11 cellular contexts compared by ENCODE assay signal in the genomic region with DNA sequence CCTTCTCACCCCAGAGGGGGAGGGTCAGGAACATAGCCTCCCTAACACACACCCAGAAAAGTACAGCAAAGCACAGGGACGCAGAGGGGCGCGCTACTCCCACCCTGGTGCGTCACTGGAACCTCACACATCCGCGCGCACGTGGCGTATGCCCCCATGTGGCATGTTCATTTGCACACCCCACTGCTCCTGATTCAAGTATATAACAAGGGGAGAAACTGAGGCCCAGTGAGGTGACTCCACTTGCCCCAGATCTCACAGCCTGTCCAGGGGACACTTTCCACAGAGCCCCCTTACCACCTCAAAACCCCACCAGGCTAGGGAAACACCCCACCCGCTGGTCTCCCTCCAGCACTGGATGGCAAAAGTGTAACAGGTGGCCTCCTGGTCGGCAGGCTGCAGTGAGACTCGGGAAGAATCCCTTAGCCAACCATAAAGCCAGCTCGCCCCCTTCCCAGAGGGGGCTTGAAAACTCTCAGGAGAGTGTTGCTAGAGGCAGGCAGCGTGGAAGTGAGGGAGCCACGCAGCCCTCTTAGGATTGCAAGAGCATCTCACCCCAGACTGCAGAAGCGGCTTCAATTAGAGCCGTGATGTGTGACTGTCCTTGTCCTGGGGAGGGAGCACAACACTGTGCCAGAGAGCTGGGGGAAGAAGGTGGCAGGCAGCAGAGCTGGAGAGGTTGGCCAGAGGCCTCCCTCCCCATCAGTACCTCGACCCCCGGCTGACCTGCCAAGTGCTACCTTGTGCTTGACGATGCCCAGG. TPM values are rescaled to one million over a fixed set of nuclear protein-coding genes. Genes with fewer than 3 reads are reported as not detected.
DNase-seq lines count a peak whose midpoint lies in the region; ATAC-seq, FAIRE-seq and TF ChIP-seq lines count a peak whose summit lies in the region.
"Had no signal": no experiment of that assay in that cellular context is flagged by ENCODE, and none has a peak within 500 bp of the region (broad histone marks: within the 10 kb centered on the region; RNA-seq: fewer than 3 reads in every experiment).

Gene GRM4, minus strand, starts transcription at position 67 of the 762 bp plus-strand sequence. CDS start 12,591 bp downstream, outside the sequence.

- H3K4me3 Mint-ChIP-seq in activated naive CD4-positive, alpha-beta T cell treated with anti-CD3 and anti-CD28 coated beads, Interleukin-2, amount 10 ng/mL, durations not matched to agents 7 days and 5 days = no peak within 1 kb of the TSS
- H3K4me3 Mint-ChIP-seq in type B pancreatic cell = peak within 1 kb of the TSS; percentile 80

- no peak for TF ChIP-seq POLR2A in HepG2 (IDR thresholded peaks at IDR 0.05; ENCODE audit: insufficient read depth in 1 of 2, low read depth in 2 of 2, low read length in 2 of 2)

- peaks cover 23 to 87% of the 10 kb centered on the region in 2 experiments; a peak in 4 of 5 replicates for H3K27me3 ChIP-seq in HepG2 (ENCODE audit: control insufficient read depth in 1 of 2, insufficient read depth in 2 of 2, low read length in 2 of 2)

- POLR2A ChIA-PET in HepG2 (lab: Yijun Ruan, JAX) = no interaction called here

- CTCF ChIA-PET in activated naive CD4-positive, alpha-beta T cell treated with anti-CD3 and anti-CD28 coated beads, Interleukin-2, amount 10 ng/mL, durations not matched to agents 7 days and 5 days (lab: Charles Lee) = interaction anchor here (1.6 to 1.8 kb wide), 2 partner anchors 9 to 17 kb away, joined by 4 read pairs; no protein-coding TSS in a partner anchor
- CTCF ChIA-PET in HepG2 (lab: Yijun Ruan, JAX; ENCODE audit: low intra/inter-chr PET ratio, low total read pairs) = no interaction called here

- no peaks in the 10 kb centered on the region for H3K36me3 Mint-ChIP-seq in activated naive CD4-positive, alpha-beta T cell treated with anti-CD3 and anti-CD28 coated beads, Interleukin-2, amount 10 ng/mL, durations not matched to agents 7 days and 5 days
- H3K36me3 Mint-ChIP-seq in type B pancreatic cell = no peaks in the 10 kb centered on the region

- no peak for FAIRE-seq in HepG2 (lab: Jason Lieb, UNC)

- peaks cover 96% of the 10 kb centered on the region for H3K27me3 Mint-ChIP-seq in activated naive CD4-positive, alpha-beta T cell treated with anti-CD3 and anti-CD28 coated beads, Interleukin-2, amount 10 ng/mL, durations not matched to agents 7 days and 5 days
- peaks cover 80% of the 10 kb centered on the region for H3K27me3 Mint-ChIP-seq in type B pancreatic cell

- peak; percentile 16 for DNase-seq in activated naive CD4-positive, alpha-beta T cell treated with anti-CD3 and anti-CD28 coated beads, Interleukin-2, amount 10 ng/mL, durations not matched to agents 7 days and 5 days
- DNase-seq in activated naive CD4-positive, alpha-beta T cell (lab: John Stamatoyannopoulos, UW) = no peak
- DNase-seq in astrocyte of the spinal cord (ENCODE audit: low read depth, low spot score) = no peak
- DNase-seq in HepG2 (ENCODE audit: low spot score) = no peak
- no peak for DNase-seq in type B pancreatic cell (ENCODE audit: extremely low spot score, unreplicated experiment)
- no peak for DNase-seq in activated CD4-positive, CD25-positive, alpha-beta regulatory T cell (lab: John Stamatoyannopoulos, UW)
- no peak for DNase-seq in kidney glomerular epithelial cell (lab: John Stamatoyannopoulos, UW)
- DNase-seq in middle frontal gyrus (ENCODE audit: extremely low spot score, low spot score) = no peak
- DNase-seq: left lung had no signal

- no peaks in the 10 kb centered on the region for H3K36me3 ChIP-seq in HepG2 (replicated peaks in 1 of 2; ENCODE audit: control insufficient read depth in 1 of 2, insufficient read depth in 2 of 2, low read length in 2 of 2)
- H3K36me3 ChIP-seq: left lung had no signal

- H3K79me2 ChIP-seq in HepG2 (ENCODE audit: insufficient read depth, low read length) = no peaks in the 10 kb centered on the region

- BruUV-seq in HepG2 (replicated peaks; lab: Mats Ljungman, UMichigan) = no TSS peak

- H3K4me3 ChIP-seq in astrocyte of the spinal cord (ENCODE audit: low read depth, low read length) (peak within 1 kb of the TSS; percentile 2), HepG2 (replicated peaks in 1 of 3; ENCODE audit: insufficient read depth in 1 of 3, low read depth in 2 of 3, low read length in 3 of 3) (peak within 1 kb of the TSS in 1 of 3 experiments; percentile 49; a peak in 1 of 6 replicates)

- TF ChIP-seq EP300 in HepG2 (IDR thresholded peaks at IDR 0.05; ENCODE audit: low read depth in 2 of 2, low read length in 2 of 2) (no peak), HepG2 (CRISPR knock-in tag; IDR thresholded peaks at IDR 0.05; ENCODE audit: borderline replicate concordance) (no peak)

- H4K20me1 ChIP-seq in HepG2 (ENCODE audit: insufficient read depth, low read length) = peaks cover 10% of the 10 kb centered on the region; the same call in 1 of the 2 replicates

- TF ChIP-seq RAD21 in HepG2 (CRISPR knock-in tag; IDR thresholded peaks at IDR 0.05) = no peak

- peak within 1 kb of the TSS; percentile 48; the same call in 1 of the 2 replicates for H3K4me2 ChIP-seq in HepG2 (ENCODE audit: low read depth, low read length)

- peaks cover 17% of the 10 kb centered on the region for H3K4me1 Mint-ChIP-seq in activated naive CD4-positive, alpha-beta T cell treated with anti-CD3 and anti-CD28 coated beads, Interleukin-2, amount 10 ng/mL, durations not matched to agents 7 days and 5 days
- peaks cover 7% of the 10 kb centered on the region for H3K4me1 Mint-ChIP-seq in type B pancreatic cell (ENCODE audit: unreplicated experiment)

- intact Hi-C loops in HepG2 (cut with micrococcal nuclease; ENCODE audit: unreplicated experiment) = no loop called here

- H3K9ac ChIP-seq in HepG2 (ENCODE audit: insufficient read depth, low read depth, low read length) = no peak within 1 kb of the TSS

- H2AFZ ChIP-seq in HepG2 (ENCODE audit: low read length) = no peak within 1 kb of the TSS

- H3K27ac ChIP-seq in HepG2 (ENCODE audit: extremely low read length, insufficient read depth, low read length) = no peak within 1 kb of the TSS
- H3K27ac ChIP-seq: left lung had no signal

- no peak for TF ChIP-seq CTCF in astrocyte of the spinal cord (IDR thresholded peaks at IDR 0.05; ENCODE audit: low read depth, low read length)
- no peak for TF ChIP-seq CTCF in HepG2 (CRISPR knock-in tag; IDR thresholded peaks at IDR 0.05)
- TF ChIP-seq CTCF in type B pancreatic cell (conservative IDR thresholded peaks at IDR 0.05) = no peak

- 43% methylated on average over 19 of the region's 20 CpGs for WGBS in HepG2 (ENCODE audit: low lambda C conversion rate)

- no peaks in the 10 kb centered on the region for H3K9me3 ChIP-seq in HepG2 (ENCODE audit: low read length)
- H3K9me3 ChIP-seq: left lung had no signal

- no peak for ATAC-seq in HepG2
- ATAC-seq: activated CD4-positive, CD25-positive, alpha-beta regulatory T cell treated with anti-CD3 and anti-CD28 coated beads, Interleukin-2, amount 50 U/mL, for 24 hours had no signal

- H3K9me3 Mint-ChIP-seq in activated naive CD4-positive, alpha-beta T cell treated with anti-CD3 and anti-CD28 coated beads, Interleukin-2, amount 10 ng/mL, durations not matched to agents 7 days and 5 days = no peaks in the 10 kb centered on the region
- no peaks in the 10 kb centered on the region for H3K9me3 Mint-ChIP-seq in type B pancreatic cell

- peaks cover 7% of the 10 kb centered on the region; the same call in 1 of the 2 replicates for H3K4me1 ChIP-seq in HepG2 (ENCODE audit: insufficient read depth, low read length)

- H3K27ac Mint-ChIP-seq in activated naive CD4-positive, alpha-beta T cell treated with anti-CD3 and anti-CD28 coated beads, Interleukin-2, amount 10 ng/mL, durations not matched to agents 7 days and 5 days = no peak within 1 kb of the TSS
- H3K27ac Mint-ChIP-seq in type B pancreatic cell = no peak within 1 kb of the TSS

- in situ Hi-C loops in astrocyte of the spinal cord (cut with HindIII; ENCODE audit: low sequenced_read_pairs) (no loop called here), HepG2 (cut with HindIII; ENCODE audit: extremely low pct_ligation_motif_present, low pct_unique_long_range_greater_than_20kb) (no loop called here)

TF ChIP-seq in HepG2, 621 proteins besides CTCF, POLR2A, EP300 and RAD21:
- no peak for TF ChIP-seq ZNF101 (CRISPR knock-in tag; IDR thresholded peaks at IDR 0.05; ENCODE audit: borderline replicate concordance, low read depth)
- peak; percentile 43; the same call in 1 of the 2 replicates for TF ChIP-seq ZNF263 (CRISPR knock-in tag; IDR thresholded peaks at IDR 0.05)

RNA-seq across cellular contexts. Expression of gene GRM4, which starts in this region (rescaled TPM):
- total RNA-seq in HepG2 (2016; rRNA removed; fragmentation: Illumina TruSeq; extraction: Trizol) = not detected in 2 replicates
- total RNA-seq in HepG2 (2016; cell fraction: cytosol; rRNA removed; fragmentation: Illumina TruSeq; extraction: Trizol; ENCODE audit: low read depth) = not detected in 2 replicates
- total RNA-seq in HepG2 (2016; cell fraction: insoluble cytoplasmic fraction; rRNA removed; fragmentation: Illumina TruSeq; extraction: Trizol) = not detected in 2 replicates
- total RNA-seq in HepG2 (2016; cell fraction: membrane; rRNA removed; fragmentation: Illumina TruSeq; extraction: Trizol) = not detected in 2 replicates
- total RNA-seq in HepG2 (2016; cell fraction: nucleus; rRNA removed; fragmentation: Illumina TruSeq; extraction: Trizol) = not detected in 2 replicates
- not detected in 2 replicates for polyA plus RNA-seq in HepG2 (2011; rRNA removed)
- not detected in 2 replicates for polyA plus RNA-seq in HepG2 (2011; cell fraction: cytosol; rRNA removed)
- not detected in 2 replicates for polyA plus RNA-seq in HepG2 (2011; cell fraction: nucleus; rRNA removed)
- not detected in 2 replicates for polyA plus RNA-seq in HepG2 (2012)
- polyA plus RNA-seq in HepG2 (2016; cell fraction: cytosol; fragmentation: Illumina TruSeq; extraction: Trizol; ENCODE audit: low read depth) = not detected in 2 replicates
- not detected in 2 replicates for polyA plus RNA-seq in HepG2 (2016; cell fraction: insoluble cytoplasmic fraction; fragmentation: Illumina TruSeq; extraction: Trizol; ENCODE audit: low read depth)
- polyA plus RNA-seq in HepG2 (2016; cell fraction: membrane; fragmentation: Illumina TruSeq; extraction: Trizol; ENCODE audit: low read depth) = not detected in 2 replicates
- not detected in 2 replicates for polyA plus RNA-seq in HepG2 (2016; cell fraction: nucleus; fragmentation: Illumina TruSeq; extraction: Trizol; ENCODE audit: insufficient read depth, low read depth)
- polyA minus RNA-seq in HepG2 (2011; rRNA and poly(A)+ RNA removed; ENCODE audit: low replicate concordance) = 0.09 TPM in 1 of 2 replicates, not detected in the other
- polyA minus RNA-seq in HepG2 (2011; cell fraction: cytosol; rRNA and poly(A)+ RNA removed) = not detected in 2 replicates
- polyA minus RNA-seq in HepG2 (2011; cell fraction: nucleus; rRNA and poly(A)+ RNA removed) = not detected in 2 replicates
- 2.2 and 4.2 TPM in 2 replicates for total RNA-seq in type B pancreatic cell (ENCODE audit: low replicate concordance)
- total RNA-seq: left lung, subcutaneous adipose tissue had no signal
